Comparison of ENCODE assay signal across 6 cellular contexts in the genomic region with DNA sequence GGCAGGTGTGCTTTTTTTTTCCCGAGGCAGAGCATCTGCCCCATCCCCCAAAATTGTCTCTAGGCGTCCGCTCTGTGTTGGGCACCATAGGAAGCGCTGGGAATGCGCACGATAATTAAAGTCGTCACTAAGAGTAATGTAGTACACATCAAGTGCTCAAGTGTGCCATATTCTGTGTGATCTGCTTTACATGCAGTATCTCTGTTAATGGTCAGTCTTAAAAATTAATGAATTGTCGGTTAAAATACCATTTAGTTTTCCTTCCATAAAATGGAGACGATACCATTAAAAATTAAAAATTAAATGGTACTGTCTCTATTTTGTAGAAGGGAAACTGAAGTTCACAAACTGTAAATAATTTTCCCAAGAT. TPM values are rescaled to one million over a fixed set of nuclear protein-coding genes. Genes with fewer than 3 reads are reported as not detected.
DNase-seq lines count a peak whose midpoint lies in the region; ATAC-seq, FAIRE-seq and TF ChIP-seq lines count a peak whose summit lies in the region.

No MANE protein-coding gene starts in this region.

- H3K27ac ChIP-seq in CD4-positive, alpha-beta T cell (ENCODE audit: low read depth, low read length) = peak overlapping the region; percentile 89
- H3K27ac ChIP-seq in astrocyte (ENCODE audit: low read depth, low read length) = peak overlapping the region; percentile 95

- H3K79me2 ChIP-seq in astrocyte (ENCODE audit: insufficient read depth, low read length) = peaks cover 45% of the 10 kb centered on the region

- peak overlapping the region; percentile 97 for H3K4me3 Mint-ChIP-seq in CD4-positive, alpha-beta T cell
- H3K4me3 Mint-ChIP-seq in astrocyte (ENCODE audit: unreplicated experiment) = peak overlapping the region; percentile 100
- peak overlapping the region; percentile 97 to 100 (median 100) for H3K4me3 Mint-ChIP-seq in naive thymus-derived CD8-positive, alpha-beta T cell

- no peaks in the 10 kb centered on the region for H3K9me3 Mint-ChIP-seq in CD4-positive, alpha-beta T cell
- H3K9me3 Mint-ChIP-seq in astrocyte (ENCODE audit: unreplicated experiment) = no peaks in the 10 kb centered on the region
- peaks cover 0 to 2% (median 0%) of the 10 kb centered on the region in 9 donors for H3K9me3 Mint-ChIP-seq in naive thymus-derived CD8-positive, alpha-beta T cell

- TF ChIP-seq POLR2A in GM12891 (IDR thresholded peaks at IDR 0.05; ENCODE audit: low read depth, low read length) = no peak

- H3K4me1 Mint-ChIP-seq in CD4-positive, alpha-beta T cell (ENCODE audit: low read depth) = peaks cover 74% of the 10 kb centered on the region
- peaks cover 10% of the 10 kb centered on the region for H3K4me1 Mint-ChIP-seq in astrocyte (ENCODE audit: low read depth, unreplicated experiment)
- peaks cover 32 to 82% (median 68%) of the 10 kb centered on the region in 4 donors for H3K4me1 Mint-ChIP-seq in naive thymus-derived CD8-positive, alpha-beta T cell

- intact Hi-C loops in CD4-positive, alpha-beta T cell (cut with DNase I, micrococcal nuclease) = no loop called here

- POLR2A ChIA-PET in CD4-positive, alpha-beta T cell (lab: Charles Lee) = interaction anchor here (0.6 to 6.4 kb wide), 13 partner anchors 11 to 376 kb away, joined by 3 to 71 read pairs (median 12); a partner anchor contains a TSS
- POLR2A ChIA-PET in naive thymus-derived CD8-positive, alpha-beta T cell (lab: Charles Lee) = interaction anchor here (0.5 to 4.9 kb wide), 13 partner anchors 8 to 375 kb away, joined by 3 to 69 read pairs (median 8); a partner anchor contains a TSS

- H3K4me3 ChIP-seq in astrocyte (ENCODE audit: insufficient read depth, low read depth, low read length) = peak overlapping the region; percentile 94

- peaks cover 33% of the 10 kb centered on the region for H4K20me1 ChIP-seq in astrocyte (ENCODE audit: insufficient read depth, low read length)

- H3K9me3 ChIP-seq in CD4-positive, alpha-beta T cell (ENCODE audit: control insufficient read depth, low read length) = no peaks in the 10 kb centered on the region
- no peaks in the 10 kb centered on the region for H3K9me3 ChIP-seq in astrocyte (ENCODE audit: insufficient read depth, low read depth, low read length)

- H3K36me3 Mint-ChIP-seq in CD4-positive, alpha-beta T cell (ENCODE audit: low read depth) = peaks cover 48% of the 10 kb centered on the region
- H3K36me3 Mint-ChIP-seq in astrocyte (ENCODE audit: low read depth, unreplicated experiment) = no peaks in the 10 kb centered on the region
- peaks cover 0 to 26% (median 3%) of the 10 kb centered on the region in 3 donors for H3K36me3 Mint-ChIP-seq in naive thymus-derived CD8-positive, alpha-beta T cell

- peak overlapping the region; percentile 80 for H2AFZ ChIP-seq in astrocyte (ENCODE audit: low read depth, low read length)

- H3K4me1 ChIP-seq in astrocyte (ENCODE audit: insufficient read depth, low read length) = peaks cover 27% of the 10 kb centered on the region

- no peak for DNase-seq in CD4-positive, alpha-beta T cell
- no peak for DNase-seq in astrocyte (ENCODE audit: low read depth)
- DNase-seq in naive thymus-derived CD8-positive, alpha-beta T cell = no peak
- no peak for DNase-seq in GM12891 (ENCODE audit: insufficient read length, low spot score)
- DNase-seq in activated CD4-positive, alpha-beta T cell treated with anti-CD3 and anti-CD28 coated beads for 1 hour = no peak

- H3K9ac ChIP-seq in astrocyte (ENCODE audit: low read length) = peak overlapping the region; percentile 99

- H3K27me3 ChIP-seq in CD4-positive, alpha-beta T cell (ENCODE audit: control insufficient read depth, insufficient read depth, low read length) = no peaks in the 10 kb centered on the region
- no peaks in the 10 kb centered on the region for H3K27me3 ChIP-seq in astrocyte (ENCODE audit: insufficient read depth, low read length)

- peaks cover 11% of the 10 kb centered on the region for H3K36me3 ChIP-seq in astrocyte (ENCODE audit: insufficient read depth, low read length)

- no peak for FAIRE-seq in astrocyte (lab: Jason Lieb, UNC)
- no peak for FAIRE-seq in GM12891 (lab: Jason Lieb, UNC)

- peak overlapping the region; percentile 95 for H3K27ac Mint-ChIP-seq in CD4-positive, alpha-beta T cell
- H3K27ac Mint-ChIP-seq in astrocyte (ENCODE audit: unreplicated experiment) = peak overlapping the region; percentile 99
- peak overlapping the region; percentile 97 to 100 (median 99) for H3K27ac Mint-ChIP-seq in naive thymus-derived CD8-positive, alpha-beta T cell

- CTCF ChIA-PET in CD4-positive, alpha-beta T cell (lab: Charles Lee) = interaction anchor here (1.0 to 1.3 kb wide), 2 partner anchors 43 to 225 kb away, joined by 3 read pairs; a partner anchor contains a TSS

- H3K4me2 ChIP-seq in astrocyte (ENCODE audit: low read length) = peak overlapping the region; percentile 92

- TF ChIP-seq CTCF in CD4-positive, alpha-beta T cell (IDR thresholded peaks at IDR 0.05) = no peak
- TF ChIP-seq CTCF in astrocyte (IDR thresholded peaks at IDR 0.05; ENCODE audit: insufficient read depth, low read depth, low read length) = no peak

- ATAC-seq in CD4-positive, alpha-beta T cell (ENCODE audit: poor library complexity) = peak; percentile 24
- peak; percentile 22 for ATAC-seq in HG02759 (IDR thresholded peaks at IDR 0.05; ENCODE audit: unreplicated experiment)
- ATAC-seq in naive thymus-derived CD8-positive, alpha-beta T cell = peak; percentile 24 to 37

- H3K27me3 Mint-ChIP-seq in CD4-positive, alpha-beta T cell = no peaks in the 10 kb centered on the region
- no peaks in the 10 kb centered on the region for H3K27me3 Mint-ChIP-seq in astrocyte (ENCODE audit: low read depth, unreplicated experiment)
- no peaks in the 10 kb centered on the region for H3K27me3 Mint-ChIP-seq in naive thymus-derived CD8-positive, alpha-beta T cell

TF ChIP-seq in GM12891, 5 proteins besides CTCF, POLR2A, EP300 and RAD21:
- TF ChIP-seq POLR2AphosphoS5 (IDR thresholded peaks at IDR 0.05; ENCODE audit: low read depth, low read length) = no peak
- TF ChIP-seq POU2F2 (IDR thresholded peaks at IDR 0.05; ENCODE audit: low read depth, low read length) = no peak
- no peak for TF ChIP-seq PAX5 (IDR thresholded peaks at IDR 0.05; ENCODE audit: insufficient read depth, low read length, severe bottlenecking)
- no peak for TF ChIP-seq SPI1 (IDR thresholded peaks at IDR 0.05; ENCODE audit: low read depth, low read length)
- no peak for TF ChIP-seq TAF1 (IDR thresholded peaks at IDR 0.05; ENCODE audit: low read depth, low read length)
TF ChIP-seq in GM12891: peak in this region for 0.

RNA-seq across cellular contexts. Expression of a gene that starts 0.5 kb away (rescaled TPM):
- total RNA-seq in CD4-positive, alpha-beta T cell = 100 to 1,000 TPM; 121 to 126 TPM
- total RNA-seq in astrocyte = 187 and 198 TPM in 2 replicates
- total RNA-seq in naive thymus-derived CD8-positive, alpha-beta T cell = 100 to 1,000 TPM; 145 to 148 TPM
- 100 to 1,000 TPM; 130 to 182 (median 168) TPM for polyA plus RNA-seq in naive thymus-derived CD8-positive, alpha-beta T cell
- polyA plus RNA-seq in GM12891 (2012; ENCODE audit: low read depth, missing spikeins) = 289 TPM

RNA-seq across cellular contexts. Expression of a gene that starts 49.5 kb away (rescaled TPM):
- 10 to 100 TPM; 79.7 to 81.7 TPM for total RNA-seq in CD4-positive, alpha-beta T cell
- total RNA-seq in astrocyte = 25.5 and 30.3 TPM in 2 replicates
- 10 to 100 TPM; 62.0 to 62.6 TPM for total RNA-seq in naive thymus-derived CD8-positive, alpha-beta T cell
- 10 to 100 TPM; 20.0 to 21.9 (median 20.6) TPM for polyA plus RNA-seq in naive thymus-derived CD8-positive, alpha-beta T cell
- 24.4 TPM for polyA plus RNA-seq in GM12891 (2012; ENCODE audit: low read depth, missing spikeins)

RNA-seq across cellular contexts. Expression of a gene that starts 54.8 kb away (rescaled TPM):
- total RNA-seq in CD4-positive, alpha-beta T cell = 1 to 10 TPM; 1.4 TPM
- total RNA-seq in astrocyte = 11.8 and 12.7 TPM in 2 replicates
- 1 to 10 TPM; 6.2 to 8.6 TPM for total RNA-seq in naive thymus-derived CD8-positive, alpha-beta T cell
- 10 to 100 TPM; 12.0 to 15.7 (median 12.6) TPM for polyA plus RNA-seq in naive thymus-derived CD8-positive, alpha-beta T cell
- polyA plus RNA-seq in GM12891 (2012; ENCODE audit: low read depth, missing spikeins) = 19.0 TPM

RNA-seq across cellular contexts. Expression of a gene that starts 56.5 kb away (rescaled TPM):
- total RNA-seq in CD4-positive, alpha-beta T cell = 1 to 10 TPM; 4.6 to 4.7 TPM
- total RNA-seq in astrocyte = 67.3 and 75.2 TPM in 2 replicates
- 10 to 100 TPM; 13.1 to 13.5 TPM for total RNA-seq in naive thymus-derived CD8-positive, alpha-beta T cell
- 1 to 10 TPM; 2.6 to 6.5 (median 5.4) TPM for polyA plus RNA-seq in naive thymus-derived CD8-positive, alpha-beta T cell
- polyA plus RNA-seq in GM12891 (2012; ENCODE audit: low read depth, missing spikeins) = 13.5 TPM
